In the genomic region with DNA sequence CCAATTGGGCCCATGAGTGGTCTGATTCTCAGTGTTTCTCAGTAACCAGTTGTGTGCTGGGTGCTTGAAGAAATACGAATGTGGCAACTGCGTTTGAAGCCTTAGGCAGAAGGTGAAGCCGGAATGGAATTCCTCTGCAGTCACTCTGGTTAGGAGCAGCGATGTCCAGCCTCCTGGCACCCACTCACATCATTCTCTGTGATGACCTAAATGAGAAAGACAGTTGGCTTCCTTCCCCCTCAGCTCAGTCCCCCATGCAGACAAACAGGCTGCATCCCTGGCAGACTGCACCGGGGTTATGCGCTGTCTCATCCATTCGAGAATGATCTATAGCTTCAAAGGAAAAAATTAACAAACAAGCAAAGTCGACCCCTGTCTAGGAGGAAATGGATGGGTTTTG, we compare ENCODE assay signal across 24 cellular contexts.
A peak's percentile ranks its signal among the peaks of the same experiment; 100 is the strongest.
DNase-seq lines count a peak whose midpoint lies in the region; ATAC-seq, FAIRE-seq and TF ChIP-seq lines count a peak whose summit lies in the region.
"Had no signal": no experiment of that assay in that cellular context is flagged by ENCODE, and none has a peak within 500 bp of the region (broad histone marks: within the 10 kb centered on the region; RNA-seq: fewer than 3 reads in every experiment).

No MANE protein-coding gene starts in this region.

- peaks cover 28% of the 10 kb centered on the region for H3K4me1 ChIP-seq in GM23248 (ENCODE audit: insufficient read depth)
- H3K4me1 ChIP-seq in astrocyte (ENCODE audit: insufficient read depth, low read length): peaks cover 24% of the 10 kb centered on the region
- H3K4me1 ChIP-seq in sigmoid colon: peaks cover 0 to 15% (median 2%) of the 10 kb centered on the region in 4 donors
- H3K4me1 ChIP-seq in spleen: no peaks in the 10 kb centered on the region
- H3K4me1 ChIP-seq: Caco-2, prostate gland had no signal

- H3K27me3 ChIP-seq in GM23248 (replicated peaks; ENCODE audit: insufficient read depth): no peaks in the 10 kb centered on the region
- no peaks in the 10 kb centered on the region for H3K27me3 ChIP-seq in astrocyte (ENCODE audit: insufficient read depth, low read length)
- H3K27me3 ChIP-seq in sigmoid colon: no peaks in the 10 kb centered on the region
- no peaks in the 10 kb centered on the region for H3K27me3 ChIP-seq in spleen (replicated peaks in 1 of 7)

- TF ChIP-seq EP300 in sigmoid colon (IDR thresholded peaks at IDR 0.05): no peak

- no peaks in the 10 kb centered on the region for H3K9me3 ChIP-seq in GM23248 (ENCODE audit: low read depth)
- H3K9me3 ChIP-seq in astrocyte (ENCODE audit: insufficient read depth, low read depth, low read length): no peaks in the 10 kb centered on the region
- H3K9me3 ChIP-seq in sigmoid colon: no peaks in the 10 kb centered on the region
- H3K9me3 ChIP-seq in spleen: no peaks in the 10 kb centered on the region
- H3K9me3 ChIP-seq: Caco-2, prostate gland had no signal

- H3K27ac ChIP-seq in GM23248: no peak overlapping the region
- no peak overlapping the region for H3K27ac ChIP-seq in astrocyte (ENCODE audit: low read depth, low read length)
- peak overlapping the region; percentile 49 to 76 (median 62) for H3K27ac ChIP-seq in sigmoid colon
- peak overlapping the region in 2 of 8 donors; percentile 35 to 48 for H3K27ac ChIP-seq in spleen
- H3K27ac ChIP-seq: KMS-11, prostate gland had no signal

- no peaks in the 10 kb centered on the region for H3K9me3 Mint-ChIP-seq in astrocyte (ENCODE audit: unreplicated experiment)
- H3K9me3 Mint-ChIP-seq: activated B cell treated with CpG ODN at 0.5 μM for 24 hours; natural killer cell treated with Interleukin-12 subunit alpha and Interleukin-12 subunit beta and Interleukin-15 and Interleukin-18, amount 100 ng/mL, for 72 hours had no signal

- peak overlapping the region; percentile 34 for H3K27ac Mint-ChIP-seq in astrocyte (ENCODE audit: unreplicated experiment)
- H3K27ac Mint-ChIP-seq: activated B cell treated with CpG ODN at 0.5 μM for 24 hours; activated CD8-positive, alpha-beta T cell treated with anti-CD3 and anti-CD28 coated beads, Interleukin-2, amount 10 ng/mL, durations not matched to agents 7 days and 5 days; activated naive CD8-positive, alpha-beta T cell; activated T-cell treated with anti-CD3 and anti-CD28 coated beads, Interleukin-2, amount 50 U/mL, for 72 hours; natural killer cell treated with Interleukin-12 subunit alpha and Interleukin-12 subunit beta and Interleukin-15 and Interleukin-18, amount 100 ng/mL, for 72 hours; T-helper 17 cell had no signal

- peak overlapping the region; percentile 21; the same call in 1 of the 2 replicates for H3K9ac ChIP-seq in GM23248
- peak overlapping the region; percentile 48 for H3K9ac ChIP-seq in astrocyte (ENCODE audit: low read length)
- H3K9ac ChIP-seq: KMS-11 had no signal

- no peak for ATAC-seq in HG03565 (IDR thresholded peaks at IDR 0.05; ENCODE audit: unreplicated experiment)
- no peak for ATAC-seq in HG03342 (IDR thresholded peaks at IDR 0.05; ENCODE audit: unreplicated experiment)
- ATAC-seq: activated CD8-positive, alpha-beta T cell treated with anti-CD3 and anti-CD28 coated beads, Interleukin-2, amount 10 ng/mL, durations not matched to agents 7 days and 5 days; activated T-cell treated with anti-CD3 and anti-CD28 coated beads, Interleukin-2, amount 50 U/mL, for 72 hours; HCT116; natural killer cell treated with Interleukin-12 subunit alpha and Interleukin-12 subunit beta and Interleukin-15 and Interleukin-18, amount 100 ng/mL, for 72 hours; stimulated activated naive CD8-positive, alpha-beta T cell treated with anti-CD3 and anti-CD28 coated beads, Interleukin-15, Interleukin-2, amounts not matched to agents 100 U/mL and 50 U/mL, for 24 hours; T-helper 17 cell had no signal

- no peaks in the 10 kb centered on the region for H3K27me3 Mint-ChIP-seq in astrocyte (ENCODE audit: low read depth, unreplicated experiment)
- H3K27me3 Mint-ChIP-seq: activated B cell treated with CpG ODN at 0.5 μM for 24 hours; activated naive CD8-positive, alpha-beta T cell; T-helper 17 cell had no signal

- H3K36me3 ChIP-seq in GM23248 (ENCODE audit: low read depth) (no peaks in the 10 kb centered on the region), astrocyte (ENCODE audit: insufficient read depth, low read length) (no peaks in the 10 kb centered on the region), sigmoid colon (no peaks in the 10 kb centered on the region), spleen (no peaks in the 10 kb centered on the region)
- H3K36me3 ChIP-seq: prostate gland had no signal

- H3K79me2 ChIP-seq in GM23248 (ENCODE audit: insufficient read depth): no peaks in the 10 kb centered on the region
- H3K79me2 ChIP-seq in astrocyte (ENCODE audit: insufficient read depth, low read length): peaks cover 7% of the 10 kb centered on the region

- TF ChIP-seq CTCF in astrocyte (IDR thresholded peaks at IDR 0.05; ENCODE audit: insufficient read depth, low read depth, low read length) (no peak), sigmoid colon (IDR thresholded peaks at IDR 0.05) (no peak), spleen (IDR thresholded peaks at IDR 0.05 in 8 of 11, conservative IDR thresholded peaks at IDR 0.05 in 3 of 11) (no peak)

- H3K9me2 ChIP-seq in GM23248 (ENCODE audit: insufficient read depth): no peaks in the 10 kb centered on the region

- H3K36me3 Mint-ChIP-seq in astrocyte (ENCODE audit: low read depth, unreplicated experiment): no peaks in the 10 kb centered on the region
- H3K36me3 Mint-ChIP-seq: activated naive CD8-positive, alpha-beta T cell; natural killer cell treated with Interleukin-12 subunit alpha and Interleukin-12 subunit beta and Interleukin-15 and Interleukin-18, amount 100 ng/mL, for 72 hours had no signal

- no peak for TF ChIP-seq POLR2A in sigmoid colon (IDR thresholded peaks at IDR 0.05)
- no peak for TF ChIP-seq POLR2A in spleen (IDR thresholded peaks at IDR 0.05)

- intact Hi-C loops in sigmoid colon (cut with DNase I): no loop called here
- intact Hi-C loops in spleen (cut with DNase I; ENCODE audit: low total_unique reads): no loop called here

- no peak overlapping the region for H3K4me3 ChIP-seq in GM23248
- H3K4me3 ChIP-seq in astrocyte (ENCODE audit: insufficient read depth, low read depth, low read length): no peak overlapping the region
- H3K4me3 ChIP-seq in sigmoid colon: no peak overlapping the region
- H3K4me3 ChIP-seq in spleen: no peak overlapping the region
- H3K4me3 ChIP-seq: prostate gland had no signal

- H4K20me1 ChIP-seq in GM23248 (ENCODE audit: insufficient read depth) (no peaks in the 10 kb centered on the region), astrocyte (ENCODE audit: insufficient read depth, low read length) (no peaks in the 10 kb centered on the region)

- H3F3A ChIP-seq in GM23248 (ENCODE audit: insufficient read depth): no peaks in the 10 kb centered on the region

- in situ Hi-C loops in GM23248 (cut with MboI): no loop called here

- H3K4me2 ChIP-seq in GM23248 (ENCODE audit: unreplicated experiment) (peak overlapping the region; percentile 78), astrocyte (ENCODE audit: low read length) (peak overlapping the region; percentile 44)
- H3K4me2 ChIP-seq: KMS-11 had no signal

- H2AFZ ChIP-seq in GM23248 (no peak overlapping the region), astrocyte (ENCODE audit: low read depth, low read length) (no peak overlapping the region)

- H3K4me3 Mint-ChIP-seq in astrocyte (ENCODE audit: unreplicated experiment): peak overlapping the region; percentile 40
- H3K4me3 Mint-ChIP-seq: activated B cell treated with CpG ODN at 0.5 μM for 24 hours; activated CD8-positive, alpha-beta T cell treated with anti-CD3 and anti-CD28 coated beads, Interleukin-2, amount 10 ng/mL, durations not matched to agents 7 days and 5 days; activated naive CD8-positive, alpha-beta T cell; activated T-cell treated with anti-CD3 and anti-CD28 coated beads, Interleukin-2, amount 50 U/mL, for 72 hours; natural killer cell treated with Interleukin-12 subunit alpha and Interleukin-12 subunit beta and Interleukin-15 and Interleukin-18, amount 100 ng/mL, for 72 hours; T-helper 17 cell had no signal

- DNase-seq in GM23248: peak; percentile 49
- peak; percentile 59 for DNase-seq in astrocyte (ENCODE audit: low read depth)
- peak; percentile 47 for DNase-seq in islet precursor cell
- DNase-seq in sigmoid colon: peak; percentile 66
- DNase-seq in spleen: no peak
- no peak for DNase-seq in stimulated activated CD4-positive, alpha-beta T cell treated with anti-CD3 and anti-CD28 coated beads, Interleukin-2, amount 100 ng/mL, for 48 hours
- DNase-seq: activated B cell treated with CpG ODN at 0.5 μM for 24 hours; activated CD8-positive, alpha-beta T cell treated with anti-CD3 and anti-CD28 coated beads, Interleukin-2, amount 10 ng/mL, durations not matched to agents 7 days and 5 days; activated T-cell treated with anti-CD3 and anti-CD28 coated beads, Interleukin-2, amount 50 U/mL, for 72 hours; AML-193; Caco-2; NCI-H1092 treated with DMSO at 0.1 percent for 48 hours; NCI-H2107; NCI-H524 treated with DMSO at 0.1 percent for 48 hours; stimulated activated naive CD8-positive, alpha-beta T cell treated with anti-CD3 and anti-CD28 coated beads, Interleukin-15, Interleukin-2, amounts not matched to agents 100 U/mL and 50 U/mL, for 24 hours; T-helper 17 cell had no signal

- FAIRE-seq in astrocyte (lab: Jason Lieb, UNC): peak; percentile 89
- FAIRE-seq: bronchial epithelial cell had no signal

- H3K4me1 Mint-ChIP-seq in astrocyte (ENCODE audit: low read depth, unreplicated experiment): peaks cover 19% of the 10 kb centered on the region
- H3K4me1 Mint-ChIP-seq: activated B cell treated with CpG ODN at 0.5 μM for 24 hours had no signal

- WGBS in GM23248 (ENCODE audit: low coverage in 1 of 2, low lambda C conversion rate in 2 of 2, missing lambda C conversion rate in 2 of 2), 2 experiments: 34 to 40% methylated on average over 6 to 8 of the region's 8 CpGs
- 61 to 80% methylated on average over 8 of the region's 8 CpGs for WGBS in sigmoid colon, 2 donors
- WGBS in spleen, 5 donors: 52 to 65% (median 62%) methylated on average over 8 of the region's 8 CpGs

Comparison
In these comparisons a context has a peak if more than half of its experiments do, and no peak if none do; other contexts are left out.
1. DNase-seq: peak in GM23248 (single experiment), astrocyte (single experiment), islet precursor cell (single experiment) and sigmoid colon (single experiment); none in spleen (single experiment) and stimulated activated CD4-positive, alpha-beta T cell treated with anti-CD3 and anti-CD28 coated beads, Interleukin-2, amount 100 ng/mL, for 48 hours (0 of 2).
2. H3K27ac ChIP-seq: peak in sigmoid colon (4 of 4); none in GM23248 (single experiment) and astrocyte (single experiment).